In genomic region chr3:60555704-60556340, GRCh38 we compare ENCODE assay signal across 8 cellular contexts.
DNase-seq lines count a peak whose midpoint lies in the region; ATAC-seq and TF ChIP-seq lines count a peak whose summit lies in the region.

No MANE protein-coding gene starts in this region.

- H3K27ac ChIP-seq in HCT116 (ENCODE audit: low read depth, low read length): no peak overlapping the region

- RAD21 ChIA-PET in HCT116 (lab: Charles Lee; ENCODE audit: low non-redundant PET in 1 of 2, low total read pairs in 2 of 2, uncharacterized antibody in 2 of 2, unreplicated experiment in 2 of 2): no interaction called here

- no peak overlapping the region for H2AFZ ChIP-seq in HCT116 (ENCODE audit: low read depth, low read length, poor library complexity, severe bottlenecking)

- DNase-seq in HCT116 (ENCODE audit: low read depth, low spot score) (no peak), M059J (ENCODE audit: low read depth) (peak; percentile 72), kidney tubule cell (ENCODE audit: low spot score) (peak; percentile 97), glomerular visceral epithelial cell (ENCODE audit: extremely low spot score) (no peak), SKM-1 (lab: John Stamatoyannopoulos, UW; ENCODE audit: unreplicated experiment) (no peak), superior temporal gyrus (ENCODE audit: extremely low spot score) (no peak), NCI-H1436 (lab: John Stamatoyannopoulos, UW) (no peak)

- no peaks in the 10 kb centered on the region for H3K36me3 ChIP-seq in HCT116 (ENCODE audit: control insufficient read depth in 1 of 2, insufficient read depth in 2 of 2, low read length in 2 of 2)

- no peaks in the 10 kb centered on the region for H4K20me1 ChIP-seq in HCT116 (ENCODE audit: insufficient read depth)

- BruUV-seq in HCT116 (replicated peaks; lab: Mats Ljungman, UMichigan): no TSS peak

- TF ChIP-seq RAD21 in HCT116 (IDR thresholded peaks at IDR 0.05; ENCODE audit: low read depth): no peak

- no peaks in the 10 kb centered on the region for H3K4me1 ChIP-seq in HCT116 (ENCODE audit: control insufficient read depth in 1 of 2, insufficient read depth in 2 of 2, low read length in 2 of 2)

- no peak overlapping the region for H3K4me2 ChIP-seq in HCT116 (ENCODE audit: low read length)

- TF ChIP-seq POLR2A in HCT116 (IDR thresholded peaks at IDR 0.05; ENCODE audit: borderline replicate concordance, extremely low read depth, insufficient read depth, insufficient read length): no peak

- H3K9me3 ChIP-seq in HCT116 (ENCODE audit: control insufficient read depth in 1 of 2, insufficient read depth in 1 of 2, low read depth in 1 of 2, low read length in 2 of 2): no peaks in the 10 kb centered on the region

- CTCF ChIA-PET in HCT116 (lab: Charles Lee): no interaction called here

- H3K27me3 ChIP-seq in HCT116 (ENCODE audit: insufficient read depth, low read length): no peaks in the 10 kb centered on the region

- intact Hi-C loops in HCT116 (cut with micrococcal nuclease): no loop called here

- no peak overlapping the region for H3K4me3 ChIP-seq in HCT116 (replicated peaks in 1 of 2; ENCODE audit: low read depth in 1 of 2, low read length in 2 of 2)

- no peak overlapping the region for H3K9ac ChIP-seq in HCT116 (ENCODE audit: low read length)

- no peaks in the 10 kb centered on the region for H3K79me2 ChIP-seq in HCT116 (ENCODE audit: insufficient read depth, low read length)

- H3K9me2 ChIP-seq in HCT116 (ENCODE audit: insufficient read depth): no peaks in the 10 kb centered on the region

- POLR2A ChIA-PET in HCT116 (lab: Charles Lee): no interaction called here

- ATAC-seq in GM18867 (IDR thresholded peaks at IDR 0.05; ENCODE audit: unreplicated experiment) (peak; percentile 92), HCT116 (no peak)

- TF ChIP-seq CTCF in HCT116 (IDR thresholded peaks at IDR 0.05 in 2 of 3, conservative IDR thresholded peaks at IDR 0.05 in 1 of 3; ENCODE audit: borderline replicate concordance in 1 of 3, insufficient read depth in 1 of 3, low read depth in 2 of 3, low read length in 2 of 3): no peak

TF ChIP-seq in HCT116, 20 proteins besides CTCF, POLR2A, EP300 and RAD21:
- TF ChIP-seq SP1 (IDR thresholded peaks at IDR 0.05; ENCODE audit: low read depth) (no peak), FOSL1 (IDR thresholded peaks at IDR 0.05; ENCODE audit: low read depth) (peak; percentile 19; the same call in 1 of the 2 replicates)

Comparison
In these comparisons a context has a peak if more than half of its experiments do, and no peak if none do; other contexts are left out.
1. DNase-seq: peak in M059J (single experiment) and kidney tubule cell (single experiment); none in HCT116 (single experiment), glomerular visceral epithelial cell (single experiment), SKM-1 (single experiment), superior temporal gyrus (single experiment) and NCI-H1436 (single experiment).